1 cellular context compared by ENCODE assay signal in the genomic region with DNA sequence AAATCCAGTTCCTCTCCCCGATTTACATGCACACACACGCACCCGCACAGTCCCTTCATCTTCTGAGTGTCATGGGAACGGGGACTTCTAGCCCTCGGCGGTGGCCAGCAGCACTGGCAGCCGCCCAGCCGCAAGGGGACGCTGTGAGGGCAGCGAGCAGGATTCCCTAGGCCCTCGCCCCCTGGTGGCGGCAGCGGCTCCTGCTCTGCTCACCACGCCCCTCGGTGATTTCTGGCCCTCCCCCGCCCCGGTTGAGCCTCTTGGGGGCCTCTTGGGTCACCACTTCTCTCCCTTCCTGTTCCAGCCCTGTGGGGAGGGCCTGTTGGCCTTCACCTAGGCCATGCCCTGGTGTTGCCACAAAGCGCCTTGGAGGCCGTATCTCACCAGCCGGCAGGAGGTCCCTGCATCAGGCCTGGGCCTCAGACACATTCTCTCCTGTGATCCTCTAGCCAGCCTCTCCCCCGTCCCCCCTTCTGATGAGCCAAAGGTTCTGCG.
TF ChIP-seq lines count a peak whose summit lies in the region.

No MANE protein-coding gene starts in this region.

TF ChIP-seq in HepG2, 621 proteins besides CTCF, POLR2A, EP300 and RAD21 (continued from another document and continues in another):
- TF ChIP-seq, protein P1, sequence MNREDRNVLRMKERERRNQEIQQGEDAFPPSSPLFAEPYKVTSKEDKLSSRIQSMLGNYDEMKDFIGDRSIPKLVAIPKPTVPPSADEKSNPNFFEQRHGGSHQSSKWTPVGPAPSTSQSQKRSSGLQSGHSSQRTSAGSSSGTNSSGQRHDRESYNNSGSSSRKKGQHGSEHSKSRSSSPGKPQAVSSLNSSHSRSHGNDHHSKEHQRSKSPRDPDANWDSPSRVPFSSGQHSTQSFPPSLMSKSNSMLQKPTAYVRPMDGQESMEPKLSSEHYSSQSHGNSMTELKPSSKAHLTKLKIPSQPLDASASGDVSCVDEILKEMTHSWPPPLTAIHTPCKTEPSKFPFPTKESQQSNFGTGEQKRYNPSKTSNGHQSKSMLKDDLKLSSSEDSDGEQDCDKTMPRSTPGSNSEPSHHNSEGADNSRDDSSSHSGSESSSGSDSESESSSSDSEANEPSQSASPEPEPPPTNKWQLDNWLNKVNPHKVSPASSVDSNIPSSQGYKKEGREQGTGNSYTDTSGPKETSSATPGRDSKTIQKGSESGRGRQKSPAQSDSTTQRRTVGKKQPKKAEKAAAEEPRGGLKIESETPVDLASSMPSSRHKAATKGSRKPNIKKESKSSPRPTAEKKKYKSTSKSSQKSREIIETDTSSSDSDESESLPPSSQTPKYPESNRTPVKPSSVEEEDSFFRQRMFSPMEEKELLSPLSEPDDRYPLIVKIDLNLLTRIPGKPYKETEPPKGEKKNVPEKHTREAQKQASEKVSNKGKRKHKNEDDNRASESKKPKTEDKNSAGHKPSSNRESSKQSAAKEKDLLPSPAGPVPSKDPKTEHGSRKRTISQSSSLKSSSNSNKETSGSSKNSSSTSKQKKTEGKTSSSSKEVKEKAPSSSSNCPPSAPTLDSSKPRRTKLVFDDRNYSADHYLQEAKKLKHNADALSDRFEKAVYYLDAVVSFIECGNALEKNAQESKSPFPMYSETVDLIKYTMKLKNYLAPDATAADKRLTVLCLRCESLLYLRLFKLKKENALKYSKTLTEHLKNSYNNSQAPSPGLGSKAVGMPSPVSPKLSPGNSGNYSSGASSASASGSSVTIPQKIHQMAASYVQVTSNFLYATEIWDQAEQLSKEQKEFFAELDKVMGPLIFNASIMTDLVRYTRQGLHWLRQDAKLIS (CRISPR knock-in tag; IDR thresholded peaks at IDR 0.05): no peak
- TF ChIP-seq HDAC1 (CRISPR knock-in tag; IDR thresholded peaks at IDR 0.05) (peak; percentile 63), KAT7 (CRISPR knock-in tag; IDR thresholded peaks at IDR 0.05; ENCODE audit: borderline replicate concordance) (0 out of 2 replicates have a peak, but pooled peaks have one; percentile 61), POLR2AphosphoS5 (IDR thresholded peaks at IDR 0.05; ENCODE audit: low read depth, low read length) (no peak), ZNF282 (IDR thresholded peaks at IDR 0.05; ENCODE audit: partially characterized antibody) (no peak), CENPX (CRISPR knock-in tag; IDR thresholded peaks at IDR 0.05) (no peak), ZNF230 (CRISPR knock-in tag; IDR thresholded peaks at IDR 0.05) (no peak), NFKBIZ (CRISPR knock-in tag; IDR thresholded peaks at IDR 0.05) (peak; percentile 39; the same call in 1 of the 2 replicates), ZNF678 (CRISPR knock-in tag; IDR thresholded peaks at IDR 0.05) (no peak), ZNF598 (CRISPR knock-in tag; IDR thresholded peaks at IDR 0.05; ENCODE audit: borderline replicate concordance) (peak; percentile 41; the same call in 1 of the 2 replicates), GABPB1 (CRISPR knock-in tag; IDR thresholded peaks at IDR 0.05) (peak; percentile 81), ZNF572 (CRISPR knock-in tag; IDR thresholded peaks at IDR 0.05) (0 out of 2 replicates have a peak, but pooled peaks have one; percentile 69), FOXA3 (CRISPR knock-in tag; IDR thresholded peaks at IDR 0.05) (peak; percentile 35; the same call in 1 of the 2 replicates), ZNF224 (CRISPR knock-in tag; IDR thresholded peaks at IDR 0.05) (no peak), DR1 (CRISPR knock-in tag; IDR thresholded peaks at IDR 0.05) (peak; percentile 49; the same call in 1 of the 2 replicates), NRL (CRISPR knock-in tag; IDR thresholded peaks at IDR 0.05; ENCODE audit: borderline replicate concordance) (no peak), ATAD3A (CRISPR knock-in tag; IDR thresholded peaks at IDR 0.05) (no peak), TBX3 (IDR thresholded peaks at IDR 0.05; ENCODE audit: borderline replicate concordance) (no peak), ZNF432 (CRISPR knock-in tag; IDR thresholded peaks at IDR 0.05; ENCODE audit: borderline replicate concordance) (no peak), LCORL (IDR thresholded peaks at IDR 0.05) (no peak), LCORL (CRISPR knock-in tag; IDR thresholded peaks at IDR 0.05) (0 out of 2 replicates have a peak, but pooled peaks have one; percentile 40), ONECUT2 (CRISPR knock-in tag; IDR thresholded peaks at IDR 0.05) (no peak), KLF13 (CRISPR knock-in tag; IDR thresholded peaks at IDR 0.05) (no peak)
- TF ChIP-seq, protein P2, sequence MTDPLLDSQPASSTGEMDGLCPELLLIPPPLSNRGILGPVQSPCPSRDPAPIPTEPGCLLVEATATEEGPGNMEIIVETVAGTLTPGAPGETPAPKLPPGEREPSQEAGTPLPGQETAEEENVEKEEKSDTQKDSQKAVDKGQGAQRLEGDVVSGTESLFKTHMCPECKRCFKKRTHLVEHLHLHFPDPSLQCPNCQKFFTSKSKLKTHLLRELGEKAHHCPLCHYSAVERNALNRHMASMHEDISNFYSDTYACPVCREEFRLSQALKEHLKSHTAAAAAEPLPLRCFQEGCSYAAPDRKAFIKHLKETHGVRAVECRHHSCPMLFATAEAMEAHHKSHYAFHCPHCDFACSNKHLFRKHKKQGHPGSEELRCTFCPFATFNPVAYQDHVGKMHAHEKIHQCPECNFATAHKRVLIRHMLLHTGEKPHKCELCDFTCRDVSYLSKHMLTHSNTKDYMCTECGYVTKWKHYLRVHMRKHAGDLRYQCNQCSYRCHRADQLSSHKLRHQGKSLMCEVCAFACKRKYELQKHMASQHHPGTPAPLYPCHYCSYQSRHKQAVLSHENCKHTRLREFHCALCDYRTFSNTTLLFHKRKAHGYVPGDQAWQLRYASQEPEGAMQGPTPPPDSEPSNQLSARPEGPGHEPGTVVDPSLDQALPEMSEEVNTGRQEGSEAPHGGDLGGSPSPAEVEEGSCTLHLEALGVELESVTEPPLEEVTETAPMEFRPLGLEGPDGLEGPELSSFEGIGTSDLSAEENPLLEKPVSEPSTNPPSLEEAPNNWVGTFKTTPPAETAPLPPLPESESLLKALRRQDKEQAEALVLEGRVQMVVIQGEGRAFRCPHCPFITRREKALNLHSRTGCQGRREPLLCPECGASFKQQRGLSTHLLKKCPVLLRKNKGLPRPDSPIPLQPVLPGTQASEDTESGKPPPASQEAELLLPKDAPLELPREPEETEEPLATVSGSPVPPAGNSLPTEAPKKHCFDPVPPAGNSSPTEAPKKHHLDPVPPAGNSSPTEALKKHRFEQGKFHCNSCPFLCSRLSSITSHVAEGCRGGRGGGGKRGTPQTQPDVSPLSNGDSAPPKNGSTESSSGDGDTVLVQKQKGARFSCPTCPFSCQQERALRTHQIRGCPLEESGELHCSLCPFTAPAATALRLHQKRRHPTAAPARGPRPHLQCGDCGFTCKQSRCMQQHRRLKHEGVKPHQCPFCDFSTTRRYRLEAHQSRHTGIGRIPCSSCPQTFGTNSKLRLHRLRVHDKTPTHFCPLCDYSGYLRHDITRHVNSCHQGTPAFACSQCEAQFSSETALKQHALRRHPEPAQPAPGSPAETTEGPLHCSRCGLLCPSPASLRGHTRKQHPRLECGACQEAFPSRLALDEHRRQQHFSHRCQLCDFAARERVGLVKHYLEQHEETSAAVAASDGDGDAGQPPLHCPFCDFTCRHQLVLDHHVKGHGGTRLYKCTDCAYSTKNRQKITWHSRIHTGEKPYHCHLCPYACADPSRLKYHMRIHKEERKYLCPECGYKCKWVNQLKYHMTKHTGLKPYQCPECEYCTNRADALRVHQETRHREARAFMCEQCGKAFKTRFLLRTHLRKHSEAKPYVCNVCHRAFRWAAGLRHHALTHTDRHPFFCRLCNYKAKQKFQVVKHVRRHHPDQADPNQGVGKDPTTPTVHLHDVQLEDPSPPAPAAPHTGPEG (CRISPR knock-in tag; IDR thresholded peaks at IDR 0.05): peak; percentile 54; the same call in 1 of the 2 replicates
- TF ChIP-seq, protein P3, sequence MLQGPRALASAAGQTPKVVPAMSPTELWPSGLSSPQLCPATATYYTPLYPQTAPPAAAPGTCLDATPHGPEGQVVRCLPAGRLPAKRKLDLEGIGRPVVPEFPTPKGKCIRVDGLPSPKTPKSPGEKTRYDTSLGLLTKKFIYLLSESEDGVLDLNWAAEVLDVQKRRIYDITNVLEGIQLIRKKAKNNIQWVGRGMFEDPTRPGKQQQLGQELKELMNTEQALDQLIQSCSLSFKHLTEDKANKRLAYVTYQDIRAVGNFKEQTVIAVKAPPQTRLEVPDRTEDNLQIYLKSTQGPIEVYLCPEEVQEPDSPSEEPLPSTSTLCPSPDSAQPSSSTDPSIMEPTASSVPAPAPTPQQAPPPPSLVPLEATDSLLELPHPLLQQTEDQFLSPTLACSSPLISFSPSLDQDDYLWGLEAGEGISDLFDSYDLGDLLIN (CRISPR knock-in tag; IDR thresholded peaks at IDR 0.05; ENCODE audit: borderline replicate concordance): no peak
- TF ChIP-seq, protein P4, sequence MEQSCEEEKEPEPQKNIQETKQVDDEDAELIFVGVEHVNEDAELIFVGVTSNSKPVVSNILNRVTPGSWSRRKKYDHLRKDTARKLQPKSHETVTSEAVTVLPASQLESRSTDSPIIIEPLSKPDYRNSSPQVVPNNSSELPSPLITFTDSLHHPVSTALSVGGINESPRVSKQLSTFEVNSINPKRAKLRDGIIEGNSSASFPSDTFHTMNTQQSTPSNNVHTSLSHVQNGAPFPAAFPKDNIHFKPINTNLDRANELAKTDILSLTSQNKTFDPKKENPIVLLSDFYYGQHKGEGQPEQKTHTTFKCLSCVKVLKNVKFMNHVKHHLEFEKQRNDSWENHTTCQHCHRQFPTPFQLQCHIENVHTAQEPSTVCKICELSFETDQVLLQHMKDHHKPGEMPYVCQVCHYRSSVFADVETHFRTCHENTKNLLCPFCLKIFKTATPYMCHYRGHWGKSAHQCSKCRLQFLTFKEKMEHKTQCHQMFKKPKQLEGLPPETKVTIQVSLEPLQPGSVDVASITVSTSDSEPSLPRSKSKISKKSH (CRISPR knock-in tag; IDR thresholded peaks at IDR 0.05; ENCODE audit: borderline replicate concordance): 0 out of 2 replicates have a peak, but pooled peaks have one; percentile 18
- TF ChIP-seq, protein P5, sequence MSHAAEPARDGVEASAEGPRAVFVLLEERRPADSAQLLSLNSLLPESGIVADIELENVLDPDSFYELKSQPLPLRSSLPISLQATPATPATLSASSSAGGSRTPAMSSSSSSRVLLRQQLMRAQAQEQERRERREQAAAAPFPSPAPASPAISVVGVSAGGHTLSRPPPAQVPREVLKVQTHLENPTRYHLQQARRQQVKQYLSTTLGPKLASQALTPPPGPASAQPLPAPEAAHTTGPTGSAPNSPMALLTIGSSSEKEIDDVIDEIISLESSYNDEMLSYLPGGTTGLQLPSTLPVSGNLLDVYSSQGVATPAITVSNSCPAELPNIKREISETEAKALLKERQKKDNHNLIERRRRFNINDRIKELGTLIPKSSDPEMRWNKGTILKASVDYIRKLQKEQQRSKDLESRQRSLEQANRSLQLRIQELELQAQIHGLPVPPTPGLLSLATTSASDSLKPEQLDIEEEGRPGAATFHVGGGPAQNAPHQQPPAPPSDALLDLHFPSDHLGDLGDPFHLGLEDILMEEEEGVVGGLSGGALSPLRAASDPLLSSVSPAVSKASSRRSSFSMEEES (CRISPR knock-in tag; IDR thresholded peaks at IDR 0.05): no peak
- TF ChIP-seq, protein P6, sequence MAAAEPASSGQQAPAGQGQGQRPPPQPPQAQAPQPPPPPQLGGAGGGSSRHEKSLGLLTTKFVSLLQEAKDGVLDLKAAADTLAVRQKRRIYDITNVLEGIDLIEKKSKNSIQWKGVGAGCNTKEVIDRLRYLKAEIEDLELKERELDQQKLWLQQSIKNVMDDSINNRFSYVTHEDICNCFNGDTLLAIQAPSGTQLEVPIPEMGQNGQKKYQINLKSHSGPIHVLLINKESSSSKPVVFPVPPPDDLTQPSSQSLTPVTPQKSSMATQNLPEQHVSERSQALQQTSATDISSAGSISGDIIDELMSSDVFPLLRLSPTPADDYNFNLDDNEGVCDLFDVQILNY (CRISPR knock-in tag; conservative IDR thresholded peaks at IDR 0.05): no peak
- TF ChIP-seq, protein P7, sequence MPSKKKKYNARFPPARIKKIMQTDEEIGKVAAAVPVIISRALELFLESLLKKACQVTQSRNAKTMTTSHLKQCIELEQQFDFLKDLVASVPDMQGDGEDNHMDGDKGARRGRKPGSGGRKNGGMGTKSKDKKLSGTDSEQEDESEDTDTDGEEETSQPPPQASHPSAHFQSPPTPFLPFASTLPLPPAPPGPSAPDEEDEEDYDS (CRISPR knock-in tag; IDR thresholded peaks at IDR 0.05): 0 out of 2 replicates have a peak, but pooled peaks have one; percentile 24
- TF ChIP-seq, protein P8, sequence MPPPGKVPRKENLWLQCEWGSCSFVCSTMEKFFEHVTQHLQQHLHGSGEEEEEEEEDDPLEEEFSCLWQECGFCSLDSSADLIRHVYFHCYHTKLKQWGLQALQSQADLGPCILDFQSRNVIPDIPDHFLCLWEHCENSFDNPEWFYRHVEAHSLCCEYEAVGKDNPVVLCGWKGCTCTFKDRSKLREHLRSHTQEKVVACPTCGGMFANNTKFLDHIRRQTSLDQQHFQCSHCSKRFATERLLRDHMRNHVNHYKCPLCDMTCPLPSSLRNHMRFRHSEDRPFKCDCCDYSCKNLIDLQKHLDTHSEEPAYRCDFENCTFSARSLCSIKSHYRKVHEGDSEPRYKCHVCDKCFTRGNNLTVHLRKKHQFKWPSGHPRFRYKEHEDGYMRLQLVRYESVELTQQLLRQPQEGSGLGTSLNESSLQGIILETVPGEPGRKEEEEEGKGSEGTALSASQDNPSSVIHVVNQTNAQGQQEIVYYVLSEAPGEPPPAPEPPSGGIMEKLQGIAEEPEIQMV (CRISPR knock-in tag; IDR thresholded peaks at IDR 0.05; ENCODE audit: low read depth): no peak
- TF ChIP-seq, protein P9, sequence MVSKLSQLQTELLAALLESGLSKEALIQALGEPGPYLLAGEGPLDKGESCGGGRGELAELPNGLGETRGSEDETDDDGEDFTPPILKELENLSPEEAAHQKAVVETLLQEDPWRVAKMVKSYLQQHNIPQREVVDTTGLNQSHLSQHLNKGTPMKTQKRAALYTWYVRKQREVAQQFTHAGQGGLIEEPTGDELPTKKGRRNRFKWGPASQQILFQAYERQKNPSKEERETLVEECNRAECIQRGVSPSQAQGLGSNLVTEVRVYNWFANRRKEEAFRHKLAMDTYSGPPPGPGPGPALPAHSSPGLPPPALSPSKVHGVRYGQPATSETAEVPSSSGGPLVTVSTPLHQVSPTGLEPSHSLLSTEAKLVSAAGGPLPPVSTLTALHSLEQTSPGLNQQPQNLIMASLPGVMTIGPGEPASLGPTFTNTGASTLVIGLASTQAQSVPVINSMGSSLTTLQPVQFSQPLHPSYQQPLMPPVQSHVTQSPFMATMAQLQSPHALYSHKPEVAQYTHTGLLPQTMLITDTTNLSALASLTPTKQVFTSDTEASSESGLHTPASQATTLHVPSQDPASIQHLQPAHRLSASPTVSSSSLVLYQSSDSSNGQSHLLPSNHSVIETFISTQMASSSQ (IDR thresholded peaks at IDR 0.05; ENCODE audit: low read depth): no peak
- TF ChIP-seq, protein P9 (CRISPR knock-in tag; IDR thresholded peaks at IDR 0.05; ENCODE audit: borderline replicate concordance): peak; percentile 19; the same call in 1 of the 2 replicates
